Comparison of ENCODE assay signal across 18 cellular contexts in genomic region chr5:53448851-53449250, GRCh38. TPM values are rescaled to one million over a fixed set of nuclear protein-coding genes. Genes with fewer than 3 reads are reported as not detected.
DNase-seq lines count a peak whose midpoint lies in the region; ATAC-seq and TF ChIP-seq lines count a peak whose summit lies in the region.
"Had no signal": no experiment of that assay in that cellular context is flagged by ENCODE, and none has a peak within 500 bp of the region (broad histone marks: within the 10 kb centered on the region; RNA-seq: fewer than 3 reads in every experiment).

No MANE protein-coding gene starts in this region.

- DNase-seq in AG10803 (ENCODE audit: low read depth) (peak; percentile 42), M059J (ENCODE audit: low read depth) (peak; percentile 22), fibroblast of gingiva (ENCODE audit: low read depth) (peak; percentile 28), iris pigment epithelial cell (ENCODE audit: low read depth) (peak; percentile 28), ACHN (no peak), NCI-H524 (lab: John Stamatoyannopoulos, UW) (no peak)
- DNase-seq: CD8-positive, alpha-beta T cell; COR-L47; DMS 273 treated with DMSO at 0.1 percent for 48 hours; DMS53; DND-41; GDM1 had no signal

- no peak for ATAC-seq in GM21619 (IDR thresholded peaks at IDR 0.05; ENCODE audit: unreplicated experiment)
- ATAC-seq: A549; CD8-positive, alpha-beta T cell; GM23338 had no signal

- TF ChIP-seq CTCF in AG10803 (conservative IDR thresholded peaks at IDR 0.05; ENCODE audit: low read length): no peak

- in situ Hi-C loops in ACHN (cut with HindIII; ENCODE audit: low pct_ligation_motif_present, low pct_unique_long_range_greater_than_20kb, low sequenced_read_pairs): no loop called here

- H3K4me3 ChIP-seq in AG10803 (ENCODE audit: low read length): no peak overlapping the region
- H3K4me3 ChIP-seq: A549; BLaER1 treated with 17β-estradiol and CSF1 and Interleukin-3, amounts not matched to agents 10 nM and 100 nM; GM23338 had no signal

RNA-seq across cellular contexts. Expression of gene FST, which starts 31.6 kb away (rescaled TPM):
- 0.99 and 6.8 TPM in 2 replicates for total RNA-seq in M059J (2014; rRNA removed; shearing (Covaris generic))
- total RNA-seq: B cell; CD8-positive, alpha-beta T cell; HT-29 had no signal

Comparison
In these comparisons a context has a peak if more than half of its experiments do, and no peak if none do; other contexts are left out.
1. DNase-seq: peak in AG10803 (single experiment), M059J (single experiment), fibroblast of gingiva (single experiment) and iris pigment epithelial cell (single experiment); none in ACHN (single experiment) and NCI-H524 (0 of 2).